In the genomic region with DNA sequence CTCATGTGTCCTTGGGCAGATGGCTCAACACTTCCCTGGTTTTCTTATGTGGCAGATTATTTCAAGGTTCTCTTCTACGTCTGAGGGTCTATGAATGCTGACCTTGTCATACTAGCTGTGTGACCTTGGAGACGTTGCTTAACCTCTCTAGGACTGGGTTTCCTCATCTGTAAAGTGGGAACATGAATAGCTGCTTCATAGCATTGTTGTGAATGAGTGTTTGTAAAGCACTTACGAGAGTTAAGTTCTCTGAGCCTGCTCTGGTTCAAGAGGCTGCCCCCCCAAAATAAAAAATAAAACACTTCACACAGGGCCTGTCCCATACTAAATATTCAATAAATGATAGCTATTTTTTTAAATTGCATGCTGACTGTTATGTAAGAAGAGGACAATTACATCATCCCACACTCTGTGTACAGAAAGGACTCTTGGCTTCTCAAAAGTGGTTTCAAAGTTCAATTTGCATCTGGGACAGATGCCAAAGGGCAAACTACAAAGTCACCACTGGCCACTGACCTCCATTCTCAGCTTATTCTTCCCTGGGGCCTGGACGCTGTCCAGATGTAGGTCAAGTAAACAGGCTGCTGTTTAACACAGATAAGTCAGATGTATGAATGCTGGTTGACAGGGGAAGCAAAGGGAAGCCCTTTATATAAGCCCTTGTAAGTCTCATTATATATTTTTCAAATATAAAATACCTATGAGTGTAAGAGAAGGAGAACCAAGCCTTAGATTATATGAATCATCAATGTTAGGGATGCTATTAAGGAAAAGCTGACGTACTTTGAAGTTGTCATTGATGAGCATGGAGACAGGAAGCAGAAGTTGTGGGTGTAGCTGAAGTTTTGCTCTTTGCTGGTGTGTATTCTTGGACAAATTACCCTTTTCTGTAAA, we compare ENCODE assay signal across 13 cellular contexts. TPM values are rescaled to one million over a fixed set of nuclear protein-coding genes. Genes with fewer than 3 reads are reported as not detected.
DNase-seq lines count a peak whose midpoint lies in the region; ATAC-seq, FAIRE-seq and TF ChIP-seq lines count a peak whose summit lies in the region.
"Had no signal": no experiment of that assay in that cellular context is flagged by ENCODE, and none has a peak within 500 bp of the region (broad histone marks: within the 10 kb centered on the region; RNA-seq: fewer than 3 reads in every experiment).

No MANE protein-coding gene starts in this region.

- peak in 1 of 2 experiments; percentile 85 for DNase-seq in A549 (ENCODE audit: low read depth in 1 of 2, low spot score in 1 of 2)
- DNase-seq in NCI-H2196 (lab: John Stamatoyannopoulos, UW; ENCODE audit: unreplicated experiment): peak; percentile 50
- DNase-seq in lung (ENCODE audit: low spot score): peak; percentile 84
- no peak for DNase-seq in NCI-H2081 treated with DMSO at 0.1 percent for 48 hours (lab: John Stamatoyannopoulos, UW)
- DNase-seq in urothelium cell line (ENCODE audit: low spot score): no peak
- DNase-seq: activated CD4-positive, alpha-beta T cell treated with anti-CD3 and anti-CD28 coated beads for 48 hours had no signal

- POLR2A ChIA-PET in A549 (lab: Yijun Ruan, JAX): interaction anchor here (0.5 to 1.7 kb wide), 4 partner anchors 15 to 210 kb away, joined by 3 to 21 read pairs (median 6); a partner anchor contains a TSS

- no peaks in the 10 kb centered on the region for H3K27me3 Mint-ChIP-seq in dendritic cell treated with granulocyte-macrophage colony-stimulating factor and Interleukin-4, amounts not matched to agents 40 ng/mL and 50 ng/mL, for 4 days

- peak overlapping the region in 1 of 2 experiments; percentile 5; a peak in 2 of 6 replicates for H3K27ac ChIP-seq in A549
- H3K27ac ChIP-seq in lung (ENCODE audit: low read depth in 1 of 2, low read length in 1 of 2): peak overlapping the region; percentile 16 to 85
- H3K27ac ChIP-seq: BLaER1, KMS-11, psoas muscle had no signal

- peak overlapping the region; percentile 72 for H3K4me2 ChIP-seq in A549
- H3K4me2 ChIP-seq: KMS-11 had no signal

- intact Hi-C loops in dendritic cell treated with granulocyte-macrophage colony-stimulating factor and Interleukin-4, amounts not matched to agents 40 ng/mL and 50 ng/mL, for 4 days (cut with micrococcal nuclease): no loop called here

- TF ChIP-seq EP300 in A549 (IDR thresholded peaks at IDR 0.05): peak in 1 of 2 experiments; percentile 43; a peak in 1 of 5 replicates

- H3K9me3 ChIP-seq in A549: no peaks in the 10 kb centered on the region
- H3K9me3 ChIP-seq in lung (ENCODE audit: control insufficient read depth in 2 of 2, insufficient read depth in 1 of 2, low read length in 1 of 2): no peaks in the 10 kb centered on the region
- H3K9me3 ChIP-seq: BLaER1, psoas muscle, uterus had no signal

- FAIRE-seq in A549 (lab: Jason Lieb, UNC): no peak
- no peak for FAIRE-seq in urothelium cell line (lab: Jason Lieb, UNC)

- peaks cover 9% of the 10 kb centered on the region for H3K9me3 Mint-ChIP-seq in dendritic cell treated with granulocyte-macrophage colony-stimulating factor and Interleukin-4, amounts not matched to agents 40 ng/mL and 50 ng/mL, for 4 days

- H3K4me3 ChIP-seq in A549: no peak overlapping the region
- no peak overlapping the region for H3K4me3 ChIP-seq in lung
- H3K4me3 ChIP-seq: BLaER1, psoas muscle, uterus had no signal

- no peaks in the 10 kb centered on the region for H3K36me3 ChIP-seq in lung (ENCODE audit: control insufficient read depth in 2 of 2, insufficient read depth in 2 of 2, low read length in 2 of 2)
- H3K36me3 ChIP-seq: BLaER1, uterus had no signal

- no peaks in the 10 kb centered on the region for H3K36me3 Mint-ChIP-seq in dendritic cell treated with granulocyte-macrophage colony-stimulating factor and Interleukin-4, amounts not matched to agents 40 ng/mL and 50 ng/mL, for 4 days (ENCODE audit: low read depth)

- H3K27ac Mint-ChIP-seq in dendritic cell treated with granulocyte-macrophage colony-stimulating factor and Interleukin-4, amounts not matched to agents 40 ng/mL and 50 ng/mL, for 4 days: peak overlapping the region; percentile 70

- H3K4me1 ChIP-seq in A549: peaks cover 43% of the 10 kb centered on the region
- H3K4me1 ChIP-seq in lung (ENCODE audit: control insufficient read depth in 2 of 2, insufficient read depth in 2 of 2, low read length in 2 of 2): peaks cover 0 to 6% of the 10 kb centered on the region in 2 donors
- H3K4me1 ChIP-seq: psoas muscle, uterus had no signal

- H3K4me1 Mint-ChIP-seq in dendritic cell treated with granulocyte-macrophage colony-stimulating factor and Interleukin-4, amounts not matched to agents 40 ng/mL and 50 ng/mL, for 4 days (ENCODE audit: low read depth): peaks cover 68% of the 10 kb centered on the region

- CTCF ChIA-PET in A549 (lab: Yijun Ruan, JAX): interaction anchor here (0.8 to 5.5 kb wide), 9 partner anchors 10 to 361 kb away, joined by 3 to 40 read pairs (median 4); a partner anchor contains a TSS

- TF ChIP-seq CTCF in A549 (IDR thresholded peaks at IDR 0.05) (no peak), lung (IDR thresholded peaks at IDR 0.05; ENCODE audit: control extremely low read depth, extremely low read depth) (no peak)

- no peak for TF ChIP-seq POLR2A in A549 (IDR thresholded peaks at IDR 0.05; ENCODE audit: low read length)

- WGBS in A549 (ENCODE audit: missing lambda C conversion rate): 19% methylated on average over 5 of the region's 5 CpGs
- WGBS in lung, 2 donors: 12 to 22% methylated on average over 5 of the region's 5 CpGs

- ATAC-seq in A549: peak; percentile 79 to 81
- peak; percentile 83 for ATAC-seq in lung (ENCODE audit: insufficient read depth, low FRiP score)
- no peak for ATAC-seq in HG03521 (IDR thresholded peaks at IDR 0.05; ENCODE audit: unreplicated experiment)
- ATAC-seq in HG03571 (IDR thresholded peaks at IDR 0.05; ENCODE audit: unreplicated experiment): no peak

- H3K27me3 ChIP-seq in lung (ENCODE audit: control insufficient read depth, insufficient read depth): no peaks in the 10 kb centered on the region
- H3K27me3 ChIP-seq: BLaER1, uterus had no signal

- H3K4me3 Mint-ChIP-seq in dendritic cell treated with granulocyte-macrophage colony-stimulating factor and Interleukin-4, amounts not matched to agents 40 ng/mL and 50 ng/mL, for 4 days: no peak overlapping the region

- no peak for TF ChIP-seq RAD21 in A549 (conservative IDR thresholded peaks at IDR 0.05 in 1 of 2, IDR thresholded peaks at IDR 0.05 in 1 of 2)

TF ChIP-seq in A549, 52 proteins besides CTCF, POLR2A, EP300 and RAD21 (continues in another document):
- TF ChIP-seq SMC3 (IDR thresholded peaks at IDR 0.05) (no peak), RARB (CRISPR knock-in tag; IDR thresholded peaks at IDR 0.05) (no peak), JUN (IDR thresholded peaks at IDR 0.05) (peak; percentile 56 to 73; a peak in 4 of 5 replicates), BHLHE40 (IDR thresholded peaks at IDR 0.05; ENCODE audit: low read depth, low read length) (no peak), GATA3 (IDR thresholded peaks at IDR 0.05; ENCODE audit: borderline replicate concordance) (peak; percentile 48; the same call in 1 of the 2 replicates)
- TF ChIP-seq, protein P1, sequence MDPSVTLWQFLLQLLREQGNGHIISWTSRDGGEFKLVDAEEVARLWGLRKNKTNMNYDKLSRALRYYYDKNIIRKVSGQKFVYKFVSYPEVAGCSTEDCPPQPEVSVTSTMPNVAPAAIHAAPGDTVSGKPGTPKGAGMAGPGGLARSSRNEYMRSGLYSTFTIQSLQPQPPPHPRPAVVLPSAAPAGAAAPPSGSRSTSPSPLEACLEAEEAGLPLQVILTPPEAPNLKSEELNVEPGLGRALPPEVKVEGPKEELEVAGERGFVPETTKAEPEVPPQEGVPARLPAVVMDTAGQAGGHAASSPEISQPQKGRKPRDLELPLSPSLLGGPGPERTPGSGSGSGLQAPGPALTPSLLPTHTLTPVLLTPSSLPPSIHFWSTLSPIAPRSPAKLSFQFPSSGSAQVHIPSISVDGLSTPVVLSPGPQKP (IDR thresholded peaks at IDR 0.05; ENCODE audit: low read depth, low read length): no peak
- TF ChIP-seq, protein P2, sequence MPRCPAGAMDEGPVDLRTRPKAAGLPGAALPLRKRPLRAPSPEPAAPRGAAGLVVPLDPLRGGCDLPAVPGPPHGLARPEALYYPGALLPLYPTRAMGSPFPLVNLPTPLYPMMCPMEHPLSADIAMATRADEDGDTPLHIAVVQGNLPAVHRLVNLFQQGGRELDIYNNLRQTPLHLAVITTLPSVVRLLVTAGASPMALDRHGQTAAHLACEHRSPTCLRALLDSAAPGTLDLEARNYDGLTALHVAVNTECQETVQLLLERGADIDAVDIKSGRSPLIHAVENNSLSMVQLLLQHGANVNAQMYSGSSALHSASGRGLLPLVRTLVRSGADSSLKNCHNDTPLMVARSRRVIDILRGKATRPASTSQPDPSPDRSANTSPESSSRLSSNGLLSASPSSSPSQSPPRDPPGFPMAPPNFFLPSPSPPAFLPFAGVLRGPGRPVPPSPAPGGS (IDR thresholded peaks at IDR 0.05): 0 out of 3 replicates have a peak, but pooled peaks have one; percentile 45
- TF ChIP-seq, protein P3, sequence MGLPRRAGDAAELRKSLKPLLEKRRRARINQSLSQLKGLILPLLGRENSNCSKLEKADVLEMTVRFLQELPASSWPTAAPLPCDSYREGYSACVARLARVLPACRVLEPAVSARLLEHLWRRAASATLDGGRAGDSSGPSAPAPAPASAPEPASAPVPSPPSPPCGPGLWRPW (IDR thresholded peaks at IDR 0.05): peak; percentile 48; the same call in 1 of the 2 replicates

RNA-seq across cellular contexts. Expression of a gene that starts 15.4 kb away (rescaled TPM):
- polyA plus RNA-seq in A549 (2011; rRNA removed) (71.0 and 91.0 TPM in 2 replicates), A549 (2017; fragmentation: RNase III; extraction: RNeasy Plus Mini Kit Qiagen cat#74134 plus additional on column Dnase treatment) (50.7 to 53.3 TPM (median 51.5 TPM) in 3 replicates), lung (10 to 100 TPM; 25.2 to 52.4 TPM)
- 55.0 and 65.1 TPM in 2 replicates for polyA plus RNA-seq in A549 (2012; cell fraction: cytosol; rRNA removed)
- 115 and 146 TPM in 2 replicates for polyA plus RNA-seq in A549 (2012; cell fraction: nucleus; rRNA removed)
- polyA minus RNA-seq in A549 (2011; rRNA and poly(A)+ RNA removed): 44.7 and 52.2 TPM in 2 replicates
- total RNA-seq in lung: 100 to 1,000 TPM in 1 of 2 donors, 10 to 100 TPM in 1; 58.5 to 101 TPM

RNA-seq across cellular contexts. Expression of a gene that starts 22.7 kb away (rescaled TPM):
- polyA plus RNA-seq in A549 (2011; rRNA removed) (not detected in 2 replicates), A549 (2017; fragmentation: RNase III; extraction: RNeasy Plus Mini Kit Qiagen cat#74134 plus additional on column Dnase treatment) (not detected in 3 replicates), lung (not detected)
- polyA plus RNA-seq in A549 (2012; cell fraction: cytosol; rRNA removed): 0.01 TPM in 1 of 2 replicates, not detected in the other
- 0.01 TPM in 1 of 2 replicates, not detected in the other for polyA plus RNA-seq in A549 (2012; cell fraction: nucleus; rRNA removed)
- not detected in 2 replicates for polyA minus RNA-seq in A549 (2011; rRNA and poly(A)+ RNA removed)
- not detected for total RNA-seq in lung
- total RNA-seq: psoas muscle, uterus had no signal
- polyA plus RNA-seq: psoas muscle had no signal

RNA-seq across cellular contexts. Expression of a gene that starts 37.3 kb away (rescaled TPM):
- polyA plus RNA-seq in A549 (2011; rRNA removed): 6,286 and 7,141 TPM in 2 replicates
- polyA plus RNA-seq in A549 (2012; cell fraction: cytosol; rRNA removed): 3,627 and 5,145 TPM in 2 replicates
- polyA plus RNA-seq in A549 (2012; cell fraction: nucleus; rRNA removed): 762 and 1,293 TPM in 2 replicates
- 5,521 to 6,159 TPM (median 5,591 TPM) in 3 replicates for polyA plus RNA-seq in A549 (2017; fragmentation: RNase III; extraction: RNeasy Plus Mini Kit Qiagen cat#74134 plus additional on column Dnase treatment)
- polyA minus RNA-seq in A549 (2011; rRNA and poly(A)+ RNA removed): 905 and 1,060 TPM in 2 replicates
- total RNA-seq in lung: 1,000 to 10,000 TPM; 1,016 to 2,549 TPM
- polyA plus RNA-seq in lung: 1,000 to 10,000 TPM; 2,664 to 2,820 TPM

Comparison
In these comparisons a context has a peak if more than half of its experiments do, and no peak if none do; other contexts are left out.
1. ATAC-seq: peak in A549 (2 of 2) and lung (single experiment); none in HG03521 (single experiment) and HG03571 (single experiment).
2. DNase-seq: peak in NCI-H2196 (single experiment) and lung (single experiment); none in NCI-H2081 treated with DMSO at 0.1 percent for 48 hours (single experiment) and urothelium cell line (single experiment).